15 cellular contexts compared by ENCODE assay signal in the genomic region with DNA sequence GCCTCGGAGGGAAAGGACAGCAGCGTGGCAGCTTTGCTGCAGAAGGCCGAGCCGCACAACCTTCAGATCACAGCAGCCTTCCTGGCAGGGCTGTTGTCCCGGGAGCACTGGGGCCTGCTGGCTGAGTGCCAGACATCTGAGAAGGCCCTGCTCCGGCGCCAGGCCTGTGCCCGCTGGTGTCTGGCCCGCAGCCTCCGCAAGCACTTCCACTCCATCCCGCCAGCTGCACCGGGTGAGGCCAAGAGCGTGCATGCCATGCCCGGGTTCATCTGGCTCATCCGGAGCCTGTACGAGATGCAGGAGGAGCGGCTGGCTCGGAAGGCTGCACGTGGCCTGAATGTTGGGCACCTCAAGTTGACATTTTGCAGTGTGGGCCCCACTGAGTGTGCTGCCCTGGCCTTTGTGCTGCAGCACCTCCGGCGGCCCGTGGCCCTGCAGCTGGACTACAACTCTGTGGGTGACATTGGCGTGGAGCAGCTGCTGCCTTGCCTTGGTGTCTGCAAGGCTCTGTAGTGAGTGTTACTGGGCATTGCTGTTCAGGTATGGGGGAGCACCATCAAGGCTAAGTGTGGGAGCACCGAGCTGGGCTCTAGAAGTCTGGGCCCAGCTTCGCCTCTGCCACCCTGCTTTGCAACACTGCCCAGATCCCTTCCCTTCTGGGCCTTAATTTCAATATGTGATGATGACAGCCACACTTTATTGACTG. TPM values are rescaled to one million over a fixed set of nuclear protein-coding genes. Genes with fewer than 3 reads are reported as not detected.
DNase-seq lines count a peak whose midpoint lies in the region; ATAC-seq and TF ChIP-seq lines count a peak whose summit lies in the region.
"Had no signal": no experiment of that assay in that cellular context is flagged by ENCODE, and none has a peak within 500 bp of the region (broad histone marks: within the 10 kb centered on the region; RNA-seq: fewer than 3 reads in every experiment).

No MANE protein-coding gene starts in this region.

- no peak for TF ChIP-seq POLR2A in thyroid gland (IDR thresholded peaks at IDR 0.05)

- no peak overlapping the region for H2AFZ ChIP-seq in trophoblast cell (ENCODE audit: insufficient read depth, low read length, poor library complexity)

- DNase-seq in activated CD8-positive, alpha-beta memory T cell treated with anti-CD3 and anti-CD28 coated beads for 24 hours = peak; percentile 52
- no peak for DNase-seq in activated CD8-positive, alpha-beta memory T cell treated with anti-CD3 and anti-CD28 coated beads, Interleukin-2, amount 10 ng/mL, durations not matched to agents 7 days and 5 days
- DNase-seq in anterior cingulate cortex (lab: John Stamatoyannopoulos, UW) = peak in 55 of 58 donors; percentile 10 to 89 (median 65)
- peak; percentile 32 for DNase-seq in middle frontal gyrus (ENCODE audit: extremely low spot score, low spot score)
- peak; percentile 17 to 54 for DNase-seq in thyroid gland
- DNase-seq in GM10266 (ENCODE audit: extremely low spot score) = no peak
- DNase-seq in trophoblast cell = no peak
- DNase-seq: kidney; naive thymus-derived CD4-positive, alpha-beta T cell; WERI-Rb-1 had no signal

- no peaks in the 10 kb centered on the region for H3K9me3 ChIP-seq in thyroid gland
- H3K9me3 ChIP-seq in trophoblast cell (ENCODE audit: insufficient read depth, low read depth, low read length) = peaks cover 4% of the 10 kb centered on the region
- H3K9me3 ChIP-seq: A549, upper lobe of left lung had no signal

- CTCF ChIA-PET in activated CD8-positive, alpha-beta memory T cell treated with anti-CD3 and anti-CD28 coated beads, Interleukin-2, amount 10 ng/mL, durations not matched to agents 7 days and 5 days (lab: Charles Lee) = no interaction called here

- no peak overlapping the region for H2BK5ac ChIP-seq in trophoblast cell (ENCODE audit: low read depth, low read length, poor library complexity)

- no peak overlapping the region for H3K4me3 Mint-ChIP-seq in activated CD8-positive, alpha-beta memory T cell treated with anti-CD3 and anti-CD28 coated beads, Interleukin-2, amount 10 ng/mL, durations not matched to agents 7 days and 5 days
- H3K4me3 Mint-ChIP-seq: naive thymus-derived CD4-positive, alpha-beta T cell had no signal

- no peak overlapping the region for H3K27ac ChIP-seq in thyroid gland
- H3K27ac ChIP-seq in trophoblast cell (ENCODE audit: low read depth, low read length) = no peak overlapping the region
- H3K27ac ChIP-seq: A549, upper lobe of left lung, WERI-Rb-1 had no signal

- no peak overlapping the region for H3K4me2 ChIP-seq in trophoblast cell (ENCODE audit: low read length)
- H3K4me2 ChIP-seq: A549 had no signal

- H4K12ac ChIP-seq in trophoblast cell (ENCODE audit: low read depth, low read length) = no peak overlapping the region

- H3K79me2 ChIP-seq in trophoblast cell (ENCODE audit: control insufficient read depth, insufficient read depth, low read length, poor library complexity) = no peaks in the 10 kb centered on the region

- H2BK120ac ChIP-seq in trophoblast cell (ENCODE audit: insufficient read depth, low read length, poor library complexity) = no peak overlapping the region

- H3K36me3 Mint-ChIP-seq in activated CD8-positive, alpha-beta memory T cell treated with anti-CD3 and anti-CD28 coated beads, Interleukin-2, amount 10 ng/mL, durations not matched to agents 7 days and 5 days = peaks cover 34% of the 10 kb centered on the region

- peaks cover 34% of the 10 kb centered on the region for H3K4me1 Mint-ChIP-seq in activated CD8-positive, alpha-beta memory T cell treated with anti-CD3 and anti-CD28 coated beads, Interleukin-2, amount 10 ng/mL, durations not matched to agents 7 days and 5 days

- H2AK5ac ChIP-seq in trophoblast cell (ENCODE audit: low read length) = no peak overlapping the region

- H3K9ac ChIP-seq in trophoblast cell (ENCODE audit: low read length) = no peak overlapping the region

- no peak for ATAC-seq in activated CD8-positive, alpha-beta memory T cell treated with anti-CD3 and anti-CD28 coated beads, Interleukin-2, amount 10 ng/mL, durations not matched to agents 7 days and 5 days
- no peak for ATAC-seq in GM19467 (IDR thresholded peaks at IDR 0.05; ENCODE audit: unreplicated experiment)
- ATAC-seq: A549; naive thymus-derived CD4-positive, alpha-beta T cell had no signal

- intact Hi-C loops in thyroid gland (cut with DNase I) = no loop called here

- H3K14ac ChIP-seq in trophoblast cell (ENCODE audit: low read length) = no peak overlapping the region

- H3K18ac ChIP-seq in trophoblast cell (ENCODE audit: low read length) = no peak overlapping the region

- H3K4me1 ChIP-seq in thyroid gland = no peaks in the 10 kb centered on the region
- H3K4me1 ChIP-seq in trophoblast cell (ENCODE audit: control insufficient read depth in 1 of 2, insufficient read depth in 2 of 2, low read length in 2 of 2) = no peaks in the 10 kb centered on the region
- H3K4me1 ChIP-seq: A549 had no signal

- H3K23ac ChIP-seq in trophoblast cell (ENCODE audit: low read length) = no peak overlapping the region

- H3K4me3 ChIP-seq in thyroid gland (replicated peaks in 1 of 3) (no peak overlapping the region), trophoblast cell (ENCODE audit: low read depth, low read length) (no peak overlapping the region)
- H3K4me3 ChIP-seq: A549, upper lobe of left lung had no signal

- no peaks in the 10 kb centered on the region for H3K27me3 ChIP-seq in thyroid gland
- no peaks in the 10 kb centered on the region for H3K27me3 ChIP-seq in trophoblast cell (ENCODE audit: insufficient read depth, low read length)
- H3K27me3 ChIP-seq: upper lobe of left lung had no signal

- no peaks in the 10 kb centered on the region for H3K36me3 ChIP-seq in thyroid gland
- H3K36me3 ChIP-seq in trophoblast cell (ENCODE audit: control insufficient read depth in 1 of 2, insufficient read depth in 2 of 2, low read length in 2 of 2) = no peaks in the 10 kb centered on the region
- H3K36me3 ChIP-seq: WERI-Rb-1 had no signal

- H4K8ac ChIP-seq in trophoblast cell (ENCODE audit: low read depth, low read length) = no peak overlapping the region

- no peaks in the 10 kb centered on the region for H3K9me3 Mint-ChIP-seq in activated CD8-positive, alpha-beta memory T cell treated with anti-CD3 and anti-CD28 coated beads, Interleukin-2, amount 10 ng/mL, durations not matched to agents 7 days and 5 days (ENCODE audit: low read depth)

- no peak overlapping the region for H4K91ac ChIP-seq in trophoblast cell (ENCODE audit: low read depth, low read length)

- no peak overlapping the region for H3K4ac ChIP-seq in trophoblast cell (ENCODE audit: low read depth, low read length)

- no peak for TF ChIP-seq CTCF in thyroid gland (IDR thresholded peaks at IDR 0.05)
- TF ChIP-seq CTCF in GM10266 (IDR thresholded peaks at IDR 0.05; ENCODE audit: control insufficient read depth, insufficient read depth, low read depth, missing control alignments) = no peak

- H3K79me1 ChIP-seq in trophoblast cell (ENCODE audit: low read length) = no peaks in the 10 kb centered on the region

- WGBS in thyroid gland, 2 donors = 66 to 75% methylated on average over 13 to 16 of the region's 25 CpGs
- whole genome bisulfite sequencing in trophoblast cell (ENCODE audit: extremely low coverage, insufficient coverage, insufficient read length) = no CpG with 5 or more reads among the region's 25 CpGs

- no peak overlapping the region for H3K27ac Mint-ChIP-seq in activated CD8-positive, alpha-beta memory T cell treated with anti-CD3 and anti-CD28 coated beads, Interleukin-2, amount 10 ng/mL, durations not matched to agents 7 days and 5 days

- no peak overlapping the region for H2BK12ac ChIP-seq in trophoblast cell (ENCODE audit: low read length)

- H3K27me3 Mint-ChIP-seq in activated CD8-positive, alpha-beta memory T cell treated with anti-CD3 and anti-CD28 coated beads, Interleukin-2, amount 10 ng/mL, durations not matched to agents 7 days and 5 days = no peaks in the 10 kb centered on the region
- H3K27me3 Mint-ChIP-seq: naive thymus-derived CD4-positive, alpha-beta T cell had no signal

RNA-seq across cellular contexts. Expression of a gene that starts 18.6 kb away (rescaled TPM):
- 10 to 100 TPM in 1 of 2 experiments, 1 to 10 TPM in 1; 6.5 to 10.7 TPM for total RNA-seq in activated CD8-positive, alpha-beta memory T cell treated with anti-CD3 and anti-CD28 coated beads, Interleukin-2, amount 10 ng/mL, durations not matched to agents 7 days and 5 days
- total RNA-seq in thyroid gland = 1 to 10 TPM in 1 of 4 donors, under 1 TPM in 3; 0.40 to 1.6 (median 0.68) TPM
- polyA plus RNA-seq in trophoblast cell (2013) = 0.08 and 0.11 TPM in 2 replicates
- total RNA-seq: fibroblast of villous mesenchyme had no signal
- polyA plus RNA-seq: A549 had no signal

RNA-seq across cellular contexts. Expression of a gene that starts 29.9 kb away (rescaled TPM):
- 100 to 1,000 TPM; 135 to 195 TPM for total RNA-seq in activated CD8-positive, alpha-beta memory T cell treated with anti-CD3 and anti-CD28 coated beads, Interleukin-2, amount 10 ng/mL, durations not matched to agents 7 days and 5 days
- 100 to 1,000 TPM in 1 of 4 donors, 10 to 100 TPM in 3; 79.2 to 180 (median 92.4) TPM for total RNA-seq in thyroid gland
- 5.5 and 5.6 TPM in 2 replicates for polyA plus RNA-seq in trophoblast cell (2013)

RNA-seq across cellular contexts. Expression of a gene that starts 30.9 kb away (rescaled TPM):
- 10 to 100 TPM; 60.0 to 72.1 TPM for total RNA-seq in activated CD8-positive, alpha-beta memory T cell treated with anti-CD3 and anti-CD28 coated beads, Interleukin-2, amount 10 ng/mL, durations not matched to agents 7 days and 5 days
- 1 to 10 TPM in 3 of 4 donors, under 1 TPM in 1; 0.78 to 1.7 (median 1.3) TPM for total RNA-seq in thyroid gland
- not detected in 2 replicates for polyA plus RNA-seq in trophoblast cell (2013)
- total RNA-seq: fibroblast of villous mesenchyme, MCF 10A had no signal
- polyA plus RNA-seq: A549 had no signal

Comparison
In these comparisons a context has a peak if more than half of its experiments do, and no peak if none do; other contexts are left out.
1. DNase-seq: peak in activated CD8-positive, alpha-beta memory T cell treated with anti-CD3 and anti-CD28 coated beads for 24 hours (single experiment), anterior cingulate cortex (55 of 58), middle frontal gyrus (single experiment) and thyroid gland (2 of 2); none in activated CD8-positive, alpha-beta memory T cell treated with anti-CD3 and anti-CD28 coated beads, Interleukin-2, amount 10 ng/mL, durations not matched to agents 7 days and 5 days (single experiment), GM10266 (single experiment) and trophoblast cell (0 of 2).
2. RNA of a gene that starts 30.9 kb away (total RNA-seq): 60.0 to 72.1 TPM in activated CD8-positive, alpha-beta memory T cell treated with anti-CD3 and anti-CD28 coated beads, Interleukin-2, amount 10 ng/mL, durations not matched to agents 7 days and 5 days; 0.78 to 1.7 TPM in thyroid gland; every median in the first group is over 10 times any median in the second.